8 cellular contexts compared by ENCODE assay signal in the genomic region with DNA sequence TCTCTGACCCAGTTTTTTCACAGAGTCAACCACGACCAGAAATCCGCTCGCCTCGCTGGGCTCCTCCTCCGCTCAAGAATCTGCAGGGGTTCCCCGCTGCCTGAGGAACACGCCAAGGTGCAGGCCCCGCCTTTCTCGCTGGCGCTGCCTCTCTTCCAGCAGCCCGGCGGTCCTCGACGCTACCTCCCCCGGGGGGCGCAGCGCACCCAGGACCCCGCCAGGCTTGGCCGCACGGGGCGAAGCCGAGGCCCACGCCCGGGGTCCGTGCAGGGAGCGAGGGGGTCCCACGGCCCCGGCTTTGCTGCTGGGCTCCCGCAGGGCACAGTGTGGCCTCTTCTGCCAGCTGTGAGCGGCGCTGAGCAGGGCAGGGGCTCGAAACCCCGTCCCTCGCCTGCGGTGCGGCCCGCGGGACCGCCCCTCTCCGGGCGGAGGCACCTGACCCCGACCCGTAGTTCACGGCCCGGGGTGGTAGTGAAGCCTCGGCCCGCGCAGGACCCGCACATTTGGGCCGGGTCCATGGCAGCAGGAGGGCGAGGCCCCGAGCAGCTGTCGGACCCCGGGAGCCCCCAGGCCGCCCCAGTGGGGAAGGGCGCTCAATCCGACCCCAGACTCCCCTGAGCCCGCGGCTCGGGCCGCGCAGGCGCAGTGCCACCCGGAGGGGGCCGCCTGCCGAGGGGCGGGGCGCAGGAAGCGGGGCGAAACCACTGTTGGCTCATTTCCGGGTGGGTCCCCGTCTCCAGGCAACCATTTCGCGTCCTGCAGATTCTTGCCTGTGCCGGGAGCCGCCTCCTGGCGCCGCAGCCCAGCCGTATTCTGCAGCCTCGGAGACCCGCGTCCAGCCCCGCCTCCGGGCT. TPM values are rescaled to one million over a fixed set of nuclear protein-coding genes. Genes with fewer than 3 reads are reported as not detected.
DNase-seq lines count a peak whose midpoint lies in the region; ATAC-seq, FAIRE-seq and TF ChIP-seq lines count a peak whose summit lies in the region.

No MANE protein-coding gene starts in this region.

- peak overlapping the region; percentile 92 for H3K4me3 Mint-ChIP-seq in T-helper 1 cell treated with Interleukin-12 subunit alpha and Interleukin-12 subunit beta and Interleukin-4 antibody, amounts not matched to agents 30 μg/mL and 1 μg/mL, for 36 hours

- H3K9me3 Mint-ChIP-seq in T-helper 1 cell treated with Interleukin-12 subunit alpha and Interleukin-12 subunit beta and Interleukin-4 antibody, amounts not matched to agents 30 μg/mL and 1 μg/mL, for 36 hours, result peaks cover 19% of the 10 kb centered on the region

- no peaks in the 10 kb centered on the region for H3K27me3 Mint-ChIP-seq in T-helper 1 cell treated with Interleukin-12 subunit alpha and Interleukin-12 subunit beta and Interleukin-4 antibody, amounts not matched to agents 30 μg/mL and 1 μg/mL, for 36 hours (ENCODE audit: low read depth)

- H3K4me1 Mint-ChIP-seq in T-helper 1 cell treated with Interleukin-12 subunit alpha and Interleukin-12 subunit beta and Interleukin-4 antibody, amounts not matched to agents 30 μg/mL and 1 μg/mL, for 36 hours (ENCODE audit: low read depth), result peaks cover 3% of the 10 kb centered on the region

- peak overlapping the region; percentile 70 for H3K27ac ChIP-seq in angular gyrus (ENCODE audit: low read depth, low read length)
- peak overlapping the region; percentile 49 for H3K27ac ChIP-seq in right cardiac atrium (ENCODE audit: low read length)

- under 1% methylated on average over 84 of the region's 84 CpGs for WGBS in right cardiac atrium

- H3K27me3 ChIP-seq in right cardiac atrium (ENCODE audit: control insufficient read depth, insufficient read depth), result no peaks in the 10 kb centered on the region

- DNase-seq in GM13976 (ENCODE audit: low spot score), result peak; percentile 100
- DNase-seq in NCI-H1694 (lab: John Stamatoyannopoulos, UW), result peak; percentile 41
- peak; percentile 94 to 97 (median 96) for DNase-seq in right cardiac atrium
- DNase-seq in pulmonary artery endothelial cell (ENCODE audit: low read depth, low spot score), result peak; percentile 64
- peak; percentile 99 for DNase-seq in urothelium cell line (ENCODE audit: low spot score)

- no peaks in the 10 kb centered on the region for H3K9me3 ChIP-seq in right cardiac atrium (ENCODE audit: control insufficient read depth, low read length)

- FAIRE-seq in urothelium cell line (lab: Jason Lieb, UNC), result no peak

- peak overlapping the region; percentile 95 for H3K27ac Mint-ChIP-seq in T-helper 1 cell treated with Interleukin-12 subunit alpha and Interleukin-12 subunit beta and Interleukin-4 antibody, amounts not matched to agents 30 μg/mL and 1 μg/mL, for 36 hours

- peak; percentile 44 for TF ChIP-seq CTCF in GM13976 (IDR thresholded peaks at IDR 0.05; ENCODE audit: borderline replicate concordance, control extremely low read depth, extremely low read depth, insufficient read depth, missing control alignments)

- H3K4me3 ChIP-seq in right cardiac atrium (ENCODE audit: low read length), result peak overlapping the region; percentile 62

- H3K36me3 Mint-ChIP-seq in T-helper 1 cell treated with Interleukin-12 subunit alpha and Interleukin-12 subunit beta and Interleukin-4 antibody, amounts not matched to agents 30 μg/mL and 1 μg/mL, for 36 hours (ENCODE audit: low read depth), result peaks cover 5% of the 10 kb centered on the region

- H3K4me1 ChIP-seq in right cardiac atrium (ENCODE audit: control insufficient read depth, insufficient read depth, low read length), result no peaks in the 10 kb centered on the region

- intact Hi-C loops in right cardiac atrium (cut with DNase I), result no loop called here

- in situ Hi-C loops in GM13976 (cut with MboI; ENCODE audit: low sequenced_read_pairs, unreplicated experiment), result no loop called here

- ATAC-seq in HG02884 (IDR thresholded peaks at IDR 0.05; ENCODE audit: unreplicated experiment) (peak; percentile 77), right cardiac atrium (peak; percentile 87 to 93)

RNA-seq across cellular contexts. Expression of a gene that starts 10.0 kb away (rescaled TPM):
- 1 to 10 TPM in 1 of 4 donors, under 1 TPM in 3; 0.32 to 1.5 (median 0.83) TPM for total RNA-seq in right cardiac atrium
- 1.7 TPM for polyA plus RNA-seq in right cardiac atrium
- total RNA-seq in pulmonary artery endothelial cell, result 2.7 and 3.7 TPM in 2 replicates

RNA-seq across cellular contexts. Expression of a gene that starts 56.2 kb away (rescaled TPM):
- total RNA-seq in right cardiac atrium, result 10 to 100 TPM in 2 of 4 donors, 1 to 10 TPM in 2; 8.0 to 11.8 (median 10.4) TPM
- polyA plus RNA-seq in right cardiac atrium, result 9.3 TPM
- total RNA-seq in pulmonary artery endothelial cell, result 29.9 and 36.0 TPM in 2 replicates

Comparison
In these comparisons a context has a peak if more than half of its experiments do, and no peak if none do; other contexts are left out.
1. Peak in every context shown above with its lines: DNase-seq, ATAC-seq, H3K4me3 ChIP-seq and H3K27ac ChIP-seq.
2. DNase-seq: peak in every context shown above with its lines; median percentile 100 in GM13976; 99 in urothelium cell line; 96 in right cardiac atrium; 64 in pulmonary artery endothelial cell; 41 in NCI-H1694.